20 cellular contexts compared by ENCODE assay signal in genomic region chr10:85558533-85558932, GRCh38.
DNase-seq lines count a peak whose midpoint lies in the region; FAIRE-seq and TF ChIP-seq lines count a peak whose summit lies in the region.
"Had no signal": no experiment of that assay in that cellular context is flagged by ENCODE, and none has a peak within 500 bp of the region (broad histone marks: within the 10 kb centered on the region; RNA-seq: fewer than 3 reads in every experiment).

No MANE protein-coding gene starts in this region.

- FAIRE-seq in GM12892 (lab: Jason Lieb, UNC): peak; percentile 24
- FAIRE-seq: G401.6, GM19239 had no signal

- no peak for TF ChIP-seq CTCF in fibroblast of villous mesenchyme (IDR thresholded peaks at IDR 0.05; ENCODE audit: insufficient read depth, low read depth, low read length)

- intact Hi-C loops in head of caudate nucleus (cut with DNase I): no loop called here
- intact Hi-C loops in CD4-positive, alpha-beta memory T cell (cut with micrococcal nuclease): no loop called here

- H3K27me3 Mint-ChIP-seq in CD4-positive, alpha-beta memory T cell: peaks cover 1 to 3% of the 10 kb centered on the region in 2 donors

- no peak overlapping the region for H3K27ac ChIP-seq in CD4-positive, alpha-beta memory T cell (ENCODE audit: low read depth, low read length)
- H3K27ac ChIP-seq: C4-2B, RWPE1 had no signal

- POLR2A ChIA-PET in CD4-positive, alpha-beta memory T cell (lab: Charles Lee; ENCODE audit: partially characterized antibody): no interaction called here

- in situ Hi-C loops in SK-MEL-5 (cut with HindIII; ENCODE audit: low pct_unique_long_range_greater_than_20kb, low sequenced_read_pairs): no loop called here

- TF ChIP-seq POLR2A in GM12892 (IDR thresholded peaks at IDR 0.05; ENCODE audit: low read depth, low read length): no peak

- H3K27me3 ChIP-seq in CD4-positive, alpha-beta memory T cell (ENCODE audit: insufficient read depth, low read length): no peaks in the 10 kb centered on the region

- no peaks in the 10 kb centered on the region for H3K36me3 Mint-ChIP-seq in CD4-positive, alpha-beta memory T cell

- DNase-seq in GM12892 (ENCODE audit: insufficient read length): no peak
- peak; percentile 10 for DNase-seq in SK-MEL-5 (ENCODE audit: low read depth, low spot score)
- DNase-seq in fibroblast of villous mesenchyme (ENCODE audit: low read depth): peak; percentile 18
- DNase-seq in skeletal muscle cell (ENCODE audit: low read depth): peak; percentile 18
- DNase-seq in head of caudate nucleus: no peak
- no peak for DNase-seq in cortex of kidney (lab: John Stamatoyannopoulos, UW)
- DNase-seq in CD4-positive, alpha-beta memory T cell: no peak
- DNase-seq: DND-41, GOT3, KBM-7, NCI-H1417, NCI-H187, NCI-H2107, NCI-H510A treated with DMSO at 0.1 percent for 48 hours, NCI-H82, SIG-M5 had no signal

- H3K9me3 Mint-ChIP-seq in CD4-positive, alpha-beta memory T cell: no peaks in the 10 kb centered on the region

- no peaks in the 10 kb centered on the region for H3K4me1 ChIP-seq in CD4-positive, alpha-beta memory T cell (ENCODE audit: insufficient read depth, low read length)

- H3K4me3 ChIP-seq in fibroblast of villous mesenchyme (ENCODE audit: low read depth, low read length) (no peak overlapping the region), skeletal muscle cell (ENCODE audit: low read depth, low read length) (no peak overlapping the region)
- H3K4me3 ChIP-seq in CD4-positive, alpha-beta memory T cell (ENCODE audit: low read length in 2 of 2): no peak overlapping the region

- no peaks in the 10 kb centered on the region for H3K4me1 Mint-ChIP-seq in CD4-positive, alpha-beta memory T cell

- no peaks in the 10 kb centered on the region for H3K9me3 ChIP-seq in CD4-positive, alpha-beta memory T cell (ENCODE audit: control insufficient read depth in 1 of 2, low read length in 2 of 2)

- CTCF ChIA-PET in CD4-positive, alpha-beta memory T cell (lab: Charles Lee; ENCODE audit: partially characterized antibody): no interaction called here

- H3K4me3 Mint-ChIP-seq in CD4-positive, alpha-beta memory T cell: no peak overlapping the region

- H3K36me3 ChIP-seq in CD4-positive, alpha-beta memory T cell (ENCODE audit: insufficient read depth, low read length): no peaks in the 10 kb centered on the region

- no peak overlapping the region for H3K27ac Mint-ChIP-seq in CD4-positive, alpha-beta memory T cell

Comparison
In these comparisons a context has a peak if more than half of its experiments do, and no peak if none do; other contexts are left out.
1. DNase-seq: peak in SK-MEL-5 (single experiment), fibroblast of villous mesenchyme (single experiment) and skeletal muscle cell (single experiment); none in GM12892 (single experiment), head of caudate nucleus (0 of 42), cortex of kidney (single experiment) and CD4-positive, alpha-beta memory T cell (0 of 5).